1 cellular context compared by ENCODE assay signal in the genomic region with DNA sequence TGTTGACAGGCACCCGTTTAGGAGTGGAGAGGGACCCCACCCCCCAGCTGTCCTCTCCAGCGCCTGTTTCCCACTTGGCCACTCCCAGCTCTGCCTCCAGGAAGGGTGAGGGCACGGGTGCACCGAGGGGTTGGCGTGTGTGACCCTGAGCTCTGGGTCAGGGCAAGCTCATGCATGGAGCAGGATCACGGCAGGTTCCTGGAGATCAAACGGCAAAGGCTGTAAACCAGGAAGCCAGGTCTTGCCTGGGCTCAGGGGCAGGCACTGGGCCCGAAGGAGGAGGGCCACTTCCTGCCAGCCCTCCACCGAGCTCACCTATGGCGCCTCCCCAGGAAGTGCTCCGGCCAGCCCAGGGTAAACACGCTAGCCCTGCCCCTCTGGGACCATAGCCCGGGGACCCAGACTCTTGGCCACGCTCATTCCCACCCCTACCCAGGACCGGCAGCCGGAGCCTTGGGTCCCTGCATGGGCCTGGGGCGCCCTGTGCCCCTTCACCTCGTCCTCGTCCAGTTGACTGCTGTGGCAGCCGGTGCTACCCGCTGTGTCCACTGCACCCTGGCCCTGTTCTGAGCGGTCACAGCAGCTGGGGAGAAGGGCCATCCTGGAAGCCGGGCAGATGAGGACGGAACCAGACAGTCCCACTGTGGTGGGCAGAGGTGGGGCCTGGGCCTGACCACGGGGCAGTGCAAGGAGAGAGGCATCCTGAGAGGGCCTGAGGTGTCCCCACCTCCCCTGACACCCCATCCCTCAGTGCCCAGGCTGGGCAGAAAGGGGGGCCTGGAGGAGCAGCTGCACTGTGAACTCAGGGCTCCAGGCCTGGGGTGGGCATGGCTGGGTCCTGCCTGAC.
A peak's percentile ranks its signal among the peaks of the same experiment; 100 is the strongest.
TF ChIP-seq lines count a peak whose summit lies in the region.

No MANE protein-coding gene starts in this region.

TF ChIP-seq in HepG2, 621 proteins besides CTCF, POLR2A, EP300 and RAD21 (continued from another document and continues in another):
- TF ChIP-seq, protein P1, sequence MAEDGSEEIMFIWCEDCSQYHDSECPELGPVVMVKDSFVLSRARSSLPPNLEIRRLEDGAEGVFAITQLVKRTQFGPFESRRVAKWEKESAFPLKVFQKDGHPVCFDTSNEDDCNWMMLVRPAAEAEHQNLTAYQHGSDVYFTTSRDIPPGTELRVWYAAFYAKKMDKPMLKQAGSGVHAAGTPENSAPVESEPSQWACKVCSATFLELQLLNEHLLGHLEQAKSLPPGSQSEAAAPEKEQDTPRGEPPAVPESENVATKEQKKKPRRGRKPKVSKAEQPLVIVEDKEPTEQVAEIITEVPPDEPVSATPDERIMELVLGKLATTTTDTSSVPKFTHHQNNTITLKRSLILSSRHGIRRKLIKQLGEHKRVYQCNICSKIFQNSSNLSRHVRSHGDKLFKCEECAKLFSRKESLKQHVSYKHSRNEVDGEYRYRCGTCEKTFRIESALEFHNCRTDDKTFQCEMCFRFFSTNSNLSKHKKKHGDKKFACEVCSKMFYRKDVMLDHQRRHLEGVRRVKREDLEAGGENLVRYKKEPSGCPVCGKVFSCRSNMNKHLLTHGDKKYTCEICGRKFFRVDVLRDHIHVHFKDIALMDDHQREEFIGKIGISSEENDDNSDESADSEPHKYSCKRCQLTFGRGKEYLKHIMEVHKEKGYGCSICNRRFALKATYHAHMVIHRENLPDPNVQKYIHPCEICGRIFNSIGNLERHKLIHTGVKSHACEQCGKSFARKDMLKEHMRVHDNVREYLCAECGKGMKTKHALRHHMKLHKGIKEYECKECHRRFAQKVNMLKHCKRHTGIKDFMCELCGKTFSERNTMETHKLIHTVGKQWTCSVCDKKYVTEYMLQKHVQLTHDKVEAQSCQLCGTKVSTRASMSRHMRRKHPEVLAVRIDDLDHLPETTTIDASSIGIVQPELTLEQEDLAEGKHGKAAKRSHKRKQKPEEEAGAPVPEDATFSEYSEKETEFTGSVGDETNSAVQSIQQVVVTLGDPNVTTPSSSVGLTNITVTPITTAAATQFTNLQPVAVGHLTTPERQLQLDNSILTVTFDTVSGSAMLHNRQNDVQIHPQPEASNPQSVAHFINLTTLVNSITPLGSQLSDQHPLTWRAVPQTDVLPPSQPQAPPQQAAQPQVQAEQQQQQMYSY (CRISPR knock-in tag; IDR thresholded peaks at IDR 0.05) = peak; percentile 91
- TF ChIP-seq NRL (CRISPR knock-in tag; IDR thresholded peaks at IDR 0.05; ENCODE audit: borderline replicate concordance) (0 out of 2 replicates have a peak, but pooled peaks have one; percentile 35), KDM1A (CRISPR knock-in tag; IDR thresholded peaks at IDR 0.05) (no peak), CEBPG (CRISPR knock-in tag; IDR thresholded peaks at IDR 0.05) (peak; percentile 35; the same call in 1 of the 2 replicates), ZFP36L1 (CRISPR knock-in tag; IDR thresholded peaks at IDR 0.05) (peak; percentile 63), ZNF720 (CRISPR knock-in tag; IDR thresholded peaks at IDR 0.05) (no peak), NCOR1 (IDR thresholded peaks at IDR 0.05; ENCODE audit: borderline replicate concordance, low read length) (peak; percentile 64; the same call in 1 of the 2 replicates), CREB1 (IDR thresholded peaks at IDR 0.05) (no peak), CREB1 (CRISPR knock-in tag; IDR thresholded peaks at IDR 0.05) (no peak), ZNF547 (CRISPR knock-in tag; IDR thresholded peaks at IDR 0.05) (peak; percentile 89; the same call in 1 of the 2 replicates), HOXA5 (CRISPR knock-in tag; IDR thresholded peaks at IDR 0.05) (peak; percentile 83; the same call in 1 of the 2 replicates), ZNF605 (CRISPR knock-in tag; IDR thresholded peaks at IDR 0.05) (0 out of 2 replicates have a peak, but pooled peaks have one; percentile 18), FOXA3 (CRISPR knock-in tag; IDR thresholded peaks at IDR 0.05) (peak; percentile 92), SALL1 (CRISPR knock-in tag; IDR thresholded peaks at IDR 0.05) (peak; percentile 82), TP53 (CRISPR knock-in tag; conservative IDR thresholded peaks at IDR 0.05) (peak; percentile 86; the same call in 1 of the 2 replicates), ZNF710 (CRISPR knock-in tag; IDR thresholded peaks at IDR 0.05; ENCODE audit: borderline replicate concordance) (no peak), U2AF1 (optimal IDR thresholded peaks at IDR 0.05; ENCODE audit: low read depth, low read length) (peak; percentile 60), ZFP36L2 (CRISPR knock-in tag; IDR thresholded peaks at IDR 0.05) (no peak), MEIS2 (CRISPR knock-in tag; IDR thresholded peaks at IDR 0.05) (peak; percentile 85; the same call in 1 of the 2 replicates), ZNF570 (CRISPR knock-in tag; IDR thresholded peaks at IDR 0.05; ENCODE audit: borderline replicate concordance) (no peak), BRCA1 (CRISPR knock-in tag; IDR thresholded peaks at IDR 0.05) (peak; percentile 90), CCAR2 (optimal IDR thresholded peaks at IDR 0.05; ENCODE audit: low read depth, low read length) (no peak), SP1 (IDR thresholded peaks at IDR 0.05) (no peak), SP1 (CRISPR knock-in tag; IDR thresholded peaks at IDR 0.05) (no peak), KLF6 (CRISPR knock-in tag; IDR thresholded peaks at IDR 0.05) (peak; percentile 17; the same call in 1 of the 2 replicates), SMAD9 (CRISPR knock-in tag; IDR thresholded peaks at IDR 0.05) (peak; percentile 17; the same call in 1 of the 2 replicates), CSRNP2 (CRISPR knock-in tag; conservative IDR thresholded peaks at IDR 0.05; ENCODE audit: low read depth) (no peak), ZBTB38 (CRISPR knock-in tag; IDR thresholded peaks at IDR 0.05) (peak; percentile 13; the same call in 1 of the 2 replicates), ZNF7 (CRISPR knock-in tag; IDR thresholded peaks at IDR 0.05) (no peak), ZNF3 (CRISPR knock-in tag; IDR thresholded peaks at IDR 0.05) (no peak), ZNF775 (CRISPR knock-in tag; IDR thresholded peaks at IDR 0.05; ENCODE audit: borderline replicate concordance) (no peak), ZFYVE20 (CRISPR knock-in tag; IDR thresholded peaks at IDR 0.05; ENCODE audit: borderline replicate concordance, low read depth) (no peak), ZNF468 (CRISPR knock-in tag; IDR thresholded peaks at IDR 0.05) (no peak), ZNF629 (CRISPR knock-in tag; conservative IDR thresholded peaks at IDR 0.05) (peak; percentile 54; the same call in 1 of the 2 replicates), ZNF589 (CRISPR knock-in tag; conservative IDR thresholded peaks at IDR 0.05) (peak; percentile 44; the same call in 1 of the 2 replicates), ZNF30 (CRISPR knock-in tag; IDR thresholded peaks at IDR 0.05) (no peak), HOXD1 (CRISPR knock-in tag; IDR thresholded peaks at IDR 0.05) (peak; percentile 95)
- TF ChIP-seq, protein P2, sequence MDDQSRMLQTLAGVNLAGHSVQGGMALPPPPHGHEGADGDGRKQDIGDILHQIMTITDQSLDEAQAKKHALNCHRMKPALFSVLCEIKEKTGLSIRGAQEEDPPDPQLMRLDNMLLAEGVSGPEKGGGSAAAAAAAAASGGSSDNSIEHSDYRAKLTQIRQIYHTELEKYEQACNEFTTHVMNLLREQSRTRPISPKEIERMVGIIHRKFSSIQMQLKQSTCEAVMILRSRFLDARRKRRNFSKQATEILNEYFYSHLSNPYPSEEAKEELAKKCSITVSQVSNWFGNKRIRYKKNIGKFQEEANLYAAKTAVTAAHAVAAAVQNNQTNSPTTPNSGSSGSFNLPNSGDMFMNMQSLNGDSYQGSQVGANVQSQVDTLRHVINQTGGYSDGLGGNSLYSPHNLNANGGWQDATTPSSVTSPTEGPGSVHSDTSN (CRISPR knock-in tag; IDR thresholded peaks at IDR 0.05; ENCODE audit: borderline replicate concordance) = no peak
- TF ChIP-seq, protein P3, sequence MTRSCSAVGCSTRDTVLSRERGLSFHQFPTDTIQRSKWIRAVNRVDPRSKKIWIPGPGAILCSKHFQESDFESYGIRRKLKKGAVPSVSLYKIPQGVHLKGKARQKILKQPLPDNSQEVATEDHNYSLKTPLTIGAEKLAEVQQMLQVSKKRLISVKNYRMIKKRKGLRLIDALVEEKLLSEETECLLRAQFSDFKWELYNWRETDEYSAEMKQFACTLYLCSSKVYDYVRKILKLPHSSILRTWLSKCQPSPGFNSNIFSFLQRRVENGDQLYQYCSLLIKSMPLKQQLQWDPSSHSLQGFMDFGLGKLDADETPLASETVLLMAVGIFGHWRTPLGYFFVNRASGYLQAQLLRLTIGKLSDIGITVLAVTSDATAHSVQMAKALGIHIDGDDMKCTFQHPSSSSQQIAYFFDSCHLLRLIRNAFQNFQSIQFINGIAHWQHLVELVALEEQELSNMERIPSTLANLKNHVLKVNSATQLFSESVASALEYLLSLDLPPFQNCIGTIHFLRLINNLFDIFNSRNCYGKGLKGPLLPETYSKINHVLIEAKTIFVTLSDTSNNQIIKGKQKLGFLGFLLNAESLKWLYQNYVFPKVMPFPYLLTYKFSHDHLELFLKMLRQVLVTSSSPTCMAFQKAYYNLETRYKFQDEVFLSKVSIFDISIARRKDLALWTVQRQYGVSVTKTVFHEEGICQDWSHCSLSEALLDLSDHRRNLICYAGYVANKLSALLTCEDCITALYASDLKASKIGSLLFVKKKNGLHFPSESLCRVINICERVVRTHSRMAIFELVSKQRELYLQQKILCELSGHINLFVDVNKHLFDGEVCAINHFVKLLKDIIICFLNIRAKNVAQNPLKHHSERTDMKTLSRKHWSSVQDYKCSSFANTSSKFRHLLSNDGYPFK (CRISPR knock-in tag; IDR thresholded peaks at IDR 0.05; ENCODE audit: borderline replicate concordance) = peak; percentile 86; the same call in 1 of the 2 replicates
- TF ChIP-seq, protein P4, sequence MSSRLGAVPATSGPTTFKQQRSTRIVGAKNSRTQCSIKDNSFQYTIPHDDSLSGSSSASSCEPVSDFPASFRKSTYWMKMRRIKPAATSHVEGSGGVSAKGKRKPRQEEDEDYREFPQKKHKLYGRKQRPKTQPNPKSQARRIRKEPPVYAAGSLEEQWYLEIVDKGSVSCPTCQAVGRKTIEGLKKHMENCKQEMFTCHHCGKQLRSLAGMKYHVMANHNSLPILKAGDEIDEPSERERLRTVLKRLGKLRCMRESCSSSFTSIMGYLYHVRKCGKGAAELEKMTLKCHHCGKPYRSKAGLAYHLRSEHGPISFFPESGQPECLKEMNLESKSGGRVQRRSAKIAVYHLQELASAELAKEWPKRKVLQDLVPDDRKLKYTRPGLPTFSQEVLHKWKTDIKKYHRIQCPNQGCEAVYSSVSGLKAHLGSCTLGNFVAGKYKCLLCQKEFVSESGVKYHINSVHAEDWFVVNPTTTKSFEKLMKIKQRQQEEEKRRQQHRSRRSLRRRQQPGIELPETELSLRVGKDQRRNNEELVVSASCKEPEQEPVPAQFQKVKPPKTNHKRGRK (CRISPR knock-in tag; IDR thresholded peaks at IDR 0.05) = no peak
- TF ChIP-seq, protein P5, sequence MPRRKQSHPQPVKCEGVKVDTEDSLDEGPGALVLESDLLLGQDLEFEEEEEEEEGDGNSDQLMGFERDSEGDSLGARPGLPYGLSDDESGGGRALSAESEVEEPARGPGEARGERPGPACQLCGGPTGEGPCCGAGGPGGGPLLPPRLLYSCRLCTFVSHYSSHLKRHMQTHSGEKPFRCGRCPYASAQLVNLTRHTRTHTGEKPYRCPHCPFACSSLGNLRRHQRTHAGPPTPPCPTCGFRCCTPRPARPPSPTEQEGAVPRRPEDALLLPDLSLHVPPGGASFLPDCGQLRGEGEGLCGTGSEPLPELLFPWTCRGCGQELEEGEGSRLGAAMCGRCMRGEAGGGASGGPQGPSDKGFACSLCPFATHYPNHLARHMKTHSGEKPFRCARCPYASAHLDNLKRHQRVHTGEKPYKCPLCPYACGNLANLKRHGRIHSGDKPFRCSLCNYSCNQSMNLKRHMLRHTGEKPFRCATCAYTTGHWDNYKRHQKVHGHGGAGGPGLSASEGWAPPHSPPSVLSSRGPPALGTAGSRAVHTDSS (CRISPR knock-in tag; conservative IDR thresholded peaks at IDR 0.05) = peak; percentile 40; the same call in 1 of the 2 replicates
- TF ChIP-seq, protein P6, sequence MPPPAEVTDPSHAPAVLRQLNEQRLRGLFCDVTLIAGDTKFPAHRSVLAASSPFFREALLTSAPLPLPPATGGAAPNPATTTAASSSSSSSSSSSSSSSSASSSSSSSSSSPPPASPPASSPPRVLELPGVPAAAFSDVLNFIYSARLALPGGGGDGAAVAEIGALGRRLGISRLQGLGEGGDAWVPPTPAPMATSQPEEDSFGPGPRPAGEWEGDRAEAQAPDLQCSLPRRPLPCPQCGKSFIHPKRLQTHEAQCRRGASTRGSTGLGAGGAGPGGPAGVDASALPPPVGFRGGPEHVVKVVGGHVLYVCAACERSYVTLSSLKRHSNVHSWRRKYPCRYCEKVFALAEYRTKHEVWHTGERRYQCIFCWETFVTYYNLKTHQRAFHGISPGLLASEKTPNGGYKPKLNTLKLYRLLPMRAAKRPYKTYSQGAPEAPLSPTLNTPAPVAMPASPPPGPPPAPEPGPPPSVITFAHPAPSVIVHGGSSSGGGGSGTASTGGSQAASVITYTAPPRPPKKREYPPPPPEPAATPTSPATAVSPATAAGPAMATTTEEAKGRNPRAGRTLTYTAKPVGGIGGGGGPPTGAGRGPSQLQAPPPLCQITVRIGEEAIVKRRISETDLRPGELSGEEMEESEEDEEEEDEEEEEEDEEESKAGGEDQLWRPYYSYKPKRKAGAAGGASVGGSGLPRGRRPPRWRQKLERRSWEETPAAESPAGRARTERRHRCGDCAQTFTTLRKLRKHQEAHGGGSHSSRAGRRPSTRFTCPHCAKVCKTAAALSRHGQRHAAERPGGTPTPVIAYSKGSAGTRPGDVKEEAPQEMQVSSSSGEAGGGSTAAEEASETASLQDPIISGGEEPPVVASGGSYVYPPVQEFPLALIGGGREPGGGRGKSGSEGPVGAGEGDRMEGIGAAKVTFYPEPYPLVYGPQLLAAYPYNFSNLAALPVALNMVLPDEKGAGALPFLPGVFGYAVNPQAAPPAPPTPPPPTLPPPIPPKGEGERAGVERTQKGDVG (CRISPR knock-in tag; IDR thresholded peaks at IDR 0.05; ENCODE audit: borderline replicate concordance) = 0 out of 2 replicates have a peak, but pooled peaks have one; percentile 71
